In genomic region chr2:218406209-218406948, GRCh38 we compare ENCODE assay signal across 8 cellular contexts. TPM values are rescaled to one million over a fixed set of nuclear protein-coding genes. Genes with fewer than 3 reads are reported as not detected.
DNase-seq lines count a peak whose midpoint lies in the region; ATAC-seq and FAIRE-seq lines count a peak whose summit lies in the region.

No MANE protein-coding gene starts in this region.

- no peak for FAIRE-seq in urothelium cell line (lab: Jason Lieb, UNC)

- peak; percentile 46 for ATAC-seq in GM18499 (IDR thresholded peaks at IDR 0.05; ENCODE audit: insufficient read depth, unreplicated experiment)
- ATAC-seq in HG02938 (IDR thresholded peaks at IDR 0.05; ENCODE audit: unreplicated experiment): peak; percentile 71
- peak; percentile 88 for ATAC-seq in left ventricle myocardium superior

- DNase-seq in NCI-H1694 (lab: John Stamatoyannopoulos, UW): peak; percentile 88
- DNase-seq in T-helper 1 cell: peak; percentile 83 to 95 (median 90)
- peak; percentile 74 to 99 (median 94) for DNase-seq in amygdala (lab: John Stamatoyannopoulos, UW)
- peak; percentile 98 for DNase-seq in left ventricle myocardium superior
- peak; percentile 75 for DNase-seq in pulmonary artery endothelial cell (ENCODE audit: low read depth, low spot score)
- peak; percentile 98 for DNase-seq in urothelium cell line (ENCODE audit: low spot score)

- intact Hi-C loops in left ventricle myocardium superior (cut with micrococcal nuclease): no loop called here

RNA-seq across cellular contexts. Expression of gene CTDSP1, which starts 6.7 kb away (rescaled TPM):
- total RNA-seq in left ventricle myocardium superior: 113 TPM
- 51.0 and 73.3 TPM in 2 replicates for total RNA-seq in pulmonary artery endothelial cell

RNA-seq across cellular contexts. Expression of gene VIL1, which starts 12.5 kb away (rescaled TPM):
- not detected for total RNA-seq in left ventricle myocardium superior
- total RNA-seq in pulmonary artery endothelial cell: not detected in 2 replicates

RNA-seq across cellular contexts. Expression of gene SLC11A1, which starts 24.3 kb away (rescaled TPM):
- total RNA-seq in left ventricle myocardium superior: 4.5 TPM
- total RNA-seq in pulmonary artery endothelial cell: 0.04 TPM in 1 of 2 replicates, not detected in the other

RNA-seq across cellular contexts. Expression of gene CATIP, which starts 49.7 kb away (rescaled TPM):
- total RNA-seq in left ventricle myocardium superior: not detected
- total RNA-seq in pulmonary artery endothelial cell: not detected in 2 replicates

Comparison
In these comparisons a context has a peak if more than half of its experiments do, and no peak if none do; other contexts are left out.
1. Peak in every context shown above with its lines: DNase-seq and ATAC-seq.